20 cellular contexts compared by ENCODE assay signal in the genomic region with DNA sequence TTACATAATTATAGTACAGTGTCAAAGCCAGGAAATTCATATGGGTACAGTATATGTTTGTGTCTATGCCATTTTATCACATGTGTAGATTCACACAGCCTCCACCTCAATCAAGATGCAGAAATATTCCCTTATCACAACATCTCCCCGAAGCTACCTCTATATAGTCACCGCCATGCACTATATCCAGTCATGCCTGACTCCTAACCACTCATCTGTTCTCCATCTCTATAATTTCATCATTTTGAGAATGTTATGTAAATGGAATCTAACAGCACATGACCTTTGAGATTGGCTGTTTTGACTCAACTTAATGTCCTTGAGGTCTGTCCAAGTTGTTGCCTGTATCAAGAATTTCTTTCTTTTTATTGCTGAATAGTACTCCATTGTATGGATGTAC. TPM values are rescaled to one million over a fixed set of nuclear protein-coding genes. Genes with fewer than 3 reads are reported as not detected.
A peak's percentile ranks its signal among the peaks of the same experiment; 100 is the strongest.
DNase-seq lines count a peak whose midpoint lies in the region; ATAC-seq lines count a peak whose summit lies in the region.
"Had no signal": no experiment of that assay in that cellular context is flagged by ENCODE, and none has a peak within 500 bp of the region (broad histone marks: within the 10 kb centered on the region; RNA-seq: fewer than 3 reads in every experiment).

No MANE protein-coding gene starts in this region.

- peak; percentile 61 for DNase-seq in amniotic epithelial cell (ENCODE audit: low read depth)
- no peak for DNase-seq in NCI-H2029 (lab: John Stamatoyannopoulos, UW)
- DNase-seq in HT-29 (ENCODE audit: low spot score) = no peak
- DNase-seq: CD4-positive, alpha-beta memory T cell; GF-D8; GM23248; HCEC 1CT; KG1; NCI-H1105 treated with DMSO at 0.1 percent for 48 hours; NCI-H1694; NCI-H2107; NCI-H510A; NCI-H774; Right ventricle myocardium superior had no signal

- peak; percentile 66 for ATAC-seq in GM18502 (IDR thresholded peaks at IDR 0.05; ENCODE audit: poor library complexity, unreplicated experiment)
- ATAC-seq in GM19463 (IDR thresholded peaks at IDR 0.05; ENCODE audit: unreplicated experiment) = peak; percentile 61
- peak; percentile 35 for ATAC-seq in HG03060 (IDR thresholded peaks at IDR 0.05; ENCODE audit: low read depth, unreplicated experiment)
- ATAC-seq in HG03039 (IDR thresholded peaks at IDR 0.05; ENCODE audit: unreplicated experiment) = no peak
- ATAC-seq in GM18870 (IDR thresholded peaks at IDR 0.05; ENCODE audit: unreplicated experiment) = no peak
- ATAC-seq: A549 had no signal

RNA-seq across cellular contexts. Expression of a gene that starts 22.3 kb away (rescaled TPM):
- total RNA-seq in HT-29 (2014; rRNA removed; shearing (Covaris generic)) = 28.2 and 34.1 TPM in 2 replicates

Comparison
In these comparisons a context has a peak if more than half of its experiments do, and no peak if none do; other contexts are left out.
1. ATAC-seq: peak in GM18502 (single experiment), GM19463 (single experiment) and HG03060 (single experiment); none in HG03039 (single experiment) and GM18870 (single experiment).